ENCODE assay signal across 11 cellular contexts in genomic region chr3:42151596-42152145, GRCh38.
"Had no signal": no experiment of that assay in that cellular context is flagged by ENCODE, and none has a peak within 500 bp of the region (broad histone marks: within the 10 kb centered on the region; RNA-seq: fewer than 3 reads in every experiment).

No MANE protein-coding gene starts in this region.

- H3K36me3 ChIP-seq: heart left ventricle, transverse colon had no signal

- ATAC-seq: heart left ventricle; mucosa of descending colon; naive thymus-derived CD4-positive, alpha-beta T cell had no signal

- H3K9me3 ChIP-seq: heart left ventricle, mucosa of descending colon, transverse colon had no signal

- H3K27me3 ChIP-seq: heart left ventricle, transverse colon had no signal

- DNase-seq: activated CD4-positive, alpha-beta T cell treated with anti-CD3 and anti-CD28 coated beads, Interleukin-2, amount 50 U/mL, for 48 hours; activated naive CD4-positive, alpha-beta T cell treated with anti-CD3 and anti-CD28 coated beads, Interleukin-2, amount 50 U/mL, for 16 hours; activated T-cell treated with anti-CD3 and anti-CD28 coated beads, Interleukin-2, amount 50 U/mL, for 1 hour; foreskin melanocyte; heart left ventricle; mucosa of descending colon; naive thymus-derived CD4-positive, alpha-beta T cell; stimulated activated CD4-positive, alpha-beta T cell treated with anti-CD3 and anti-CD28 coated beads, Interleukin-4, amount 100 ng/mL, for 1 hour; stimulated activated naive CD4-positive, alpha-beta T cell; transverse colon had no signal

- H3K4me3 ChIP-seq: heart left ventricle, lung, mucosa of descending colon, transverse colon had no signal
